20 cellular contexts compared by ENCODE assay signal in the genomic region with DNA sequence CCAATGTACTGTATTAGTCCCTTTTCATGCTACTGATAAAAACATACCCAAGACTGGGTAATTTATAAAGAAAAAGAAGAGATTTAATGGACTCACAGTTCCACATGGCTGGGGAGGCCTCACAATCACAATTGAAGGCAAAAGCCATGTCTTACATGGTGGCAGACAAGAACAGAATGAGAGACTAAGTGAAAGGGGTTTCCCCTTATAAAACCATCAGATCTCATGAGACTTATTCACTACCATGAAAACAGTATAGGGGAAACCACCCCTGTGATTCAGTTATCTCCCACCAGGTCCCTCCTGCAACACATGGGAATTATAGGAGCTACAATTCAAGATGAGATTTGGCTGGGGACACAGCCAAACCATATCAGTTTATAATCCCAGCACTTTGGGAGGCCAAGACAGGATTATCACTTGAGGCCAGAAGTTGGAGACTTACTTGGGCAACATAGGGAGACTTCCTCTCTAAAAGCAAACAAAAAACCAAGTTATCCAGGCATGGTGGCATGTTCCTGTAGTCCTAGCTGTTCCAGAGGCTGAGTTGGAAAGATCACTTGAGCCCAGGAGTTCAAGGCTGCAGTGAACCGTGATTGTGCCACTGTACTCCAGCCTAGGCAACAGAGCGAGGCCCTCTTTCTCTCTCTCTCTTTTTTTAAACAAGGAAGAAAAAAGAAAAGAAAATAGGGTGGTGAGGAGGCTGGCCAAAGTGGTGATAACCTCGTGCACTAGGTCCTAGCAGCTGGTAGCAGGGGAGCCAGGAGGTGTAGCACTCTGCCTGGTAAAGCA.
"Had no signal": no experiment of that assay in that cellular context is flagged by ENCODE, and none has a peak within 500 bp of the region (broad histone marks: within the 10 kb centered on the region; RNA-seq: fewer than 3 reads in every experiment).

No MANE protein-coding gene starts in this region.

- DNase-seq: activated CD4-positive, alpha-beta T cell treated with anti-CD3 and anti-CD28 coated beads for 1 hour; activated CD4-positive, alpha-beta T cell treated with anti-CD3 and anti-CD28 coated beads, Interleukin-2, amount 50 U/mL, for 4 hours; activated gamma-delta T cell; body of pancreas; cortex of kidney; heart left ventricle; mucosa of descending colon; retina; stimulated activated CD4-positive, alpha-beta T cell treated with anti-CD3 and anti-CD28 coated beads, Interleukin-2, amount 100 ng/mL, for 48 hours; stimulated activated CD8-positive, alpha-beta memory T cell treated with anti-CD3 and anti-CD28 coated beads, Interleukin-4, amount 100 ng/mL, for 48 hours; stimulated activated naive CD4-positive, alpha-beta T cell treated with Interleukin-2 at 50 U/mL for 16 hours; transverse colon had no signal

- H3K9me3 ChIP-seq: gastroesophageal sphincter, heart left ventricle, suprapubic skin, transverse colon had no signal

- H3K4me3 Mint-ChIP-seq: memory B cell, neural crest cell had no signal

- H3K36me3 ChIP-seq: cardiac muscle cell, gastroesophageal sphincter, heart left ventricle, suprapubic skin, transverse colon had no signal

- H3K27me3 ChIP-seq: body of pancreas, cardiac muscle cell, gastroesophageal sphincter, heart left ventricle, transverse colon had no signal

- H3K27me3 Mint-ChIP-seq: progenitor cell of endocrine pancreas had no signal

- H3K27ac ChIP-seq: body of pancreas, cardiac muscle cell, epithelial cell of prostate, gastroesophageal sphincter, heart left ventricle, suprapubic skin, transverse colon had no signal

- H3K4me1 Mint-ChIP-seq: memory B cell had no signal

- H3K4me3 ChIP-seq: body of pancreas, cardiac muscle cell, gastroesophageal sphincter, heart left ventricle, mucosa of descending colon, suprapubic skin, transverse colon had no signal

- ATAC-seq: gastroesophageal sphincter, heart left ventricle, mucosa of descending colon, SK-N-SH treated with all-trans-retinoic acid at 6 μM for 48 hours had no signal

- H3K27ac Mint-ChIP-seq: memory B cell, progenitor cell of endocrine pancreas had no signal

- H3K4me1 ChIP-seq: body of pancreas, gastroesophageal sphincter, heart left ventricle, suprapubic skin had no signal
